Comparison of ENCODE assay signal across 20 cellular contexts in genomic region chr11:33659370-33660139, GRCh38. TPM values are rescaled to one million over a fixed set of nuclear protein-coding genes. Genes with fewer than 3 reads are reported as not detected.
DNase-seq lines count a peak whose midpoint lies in the region; FAIRE-seq and TF ChIP-seq lines count a peak whose summit lies in the region.
"Had no signal": no experiment of that assay in that cellular context is flagged by ENCODE, and none has a peak within 500 bp of the region (broad histone marks: within the 10 kb centered on the region; RNA-seq: fewer than 3 reads in every experiment).

No MANE protein-coding gene starts in this region.

- H3K79me1 ChIP-seq in neuronal stem cell (ENCODE audit: low read depth, low read length) = no peaks in the 10 kb centered on the region

- H3K9me3 ChIP-seq in Karpas-422 (ENCODE audit: low read length) = no peaks in the 10 kb centered on the region
- H3K9me3 ChIP-seq in neuronal stem cell (replicated peaks in 1 of 2; ENCODE audit: control insufficient read depth in 2 of 2, insufficient read depth in 1 of 2, low read depth in 1 of 2, low read length in 2 of 2) = peaks cover 0 to 3% of the 10 kb centered on the region in 2 donors
- H3K9me3 ChIP-seq in vagina = no peaks in the 10 kb centered on the region
- H3K9me3 ChIP-seq: Caco-2, HAP-1 had no signal

- H3K23ac ChIP-seq in neuronal stem cell (ENCODE audit: low read depth, low read length, poor library complexity) = peak overlapping the region; percentile 39

- no peak overlapping the region for H2BK15ac ChIP-seq in neuronal stem cell (ENCODE audit: low read length)

- no peak overlapping the region for H4K8ac ChIP-seq in neuronal stem cell (ENCODE audit: low read depth, low read length)

- H3K4me3 ChIP-seq in Karpas-422 (ENCODE audit: low read length) (no peak overlapping the region), neuronal stem cell (ENCODE audit: low read length in 2 of 2) (no peak overlapping the region), vagina (no peak overlapping the region)
- H3K4me3 ChIP-seq: GM23338, HAP-1 had no signal

- H2BK5ac ChIP-seq in neuronal stem cell (ENCODE audit: low read length) = no peak overlapping the region

- no peak overlapping the region for H2BK120ac ChIP-seq in neuronal stem cell (ENCODE audit: low read depth, low read length)

- H3K4me1 ChIP-seq in Karpas-422 (ENCODE audit: low read length) (no peaks in the 10 kb centered on the region), neuronal stem cell (ENCODE audit: control insufficient read depth in 2 of 2, insufficient read depth in 1 of 2, low read depth in 1 of 2, low read length in 2 of 2) (no peaks in the 10 kb centered on the region), vagina (no peaks in the 10 kb centered on the region)
- H3K4me1 ChIP-seq: Caco-2 had no signal

- no peaks in the 10 kb centered on the region for H3K79me2 ChIP-seq in Karpas-422 (ENCODE audit: low read length)

- H4K20me1 ChIP-seq in Karpas-422 (ENCODE audit: insufficient read depth, low read depth, low read length) = no peaks in the 10 kb centered on the region

- DNase-seq in GM12892 (ENCODE audit: insufficient read length) = no peak
- DNase-seq in Karpas-422 = peak; percentile 6
- DNase-seq in neuronal stem cell (ENCODE audit: low spot score) = no peak
- peak; percentile 28 to 60 for DNase-seq in vagina (ENCODE audit: extremely low spot score in 2 of 2)
- DNase-seq in posterior vena cava (ENCODE audit: low spot score) = no peak
- DNase-seq in NCI-H2081 (lab: John Stamatoyannopoulos, UW) = no peak
- DNase-seq: C1 segment of cervical spinal cord; Caco-2; CD4-positive, alpha-beta memory T cell; DMS153; DND-41; HFFc6 had no signal

- no peak overlapping the region for H3K14ac ChIP-seq in neuronal stem cell (ENCODE audit: low read length)

- H3K36me3 ChIP-seq in Karpas-422 (ENCODE audit: insufficient read depth, low read length) (no peaks in the 10 kb centered on the region), neuronal stem cell (replicated peaks in 1 of 2; ENCODE audit: control insufficient read depth in 2 of 2, insufficient read depth in 2 of 2, low read length in 2 of 2) (peaks cover 0 to 1% of the 10 kb centered on the region in 2 donors), vagina (no peaks in the 10 kb centered on the region)
- H3K36me3 ChIP-seq: HAP-1 had no signal

- H4K91ac ChIP-seq in neuronal stem cell (ENCODE audit: low read depth, low read length, poor library complexity) = no peak overlapping the region

- H3K9ac ChIP-seq in Karpas-422 (ENCODE audit: low read length) = no peak overlapping the region
- no peak overlapping the region for H3K9ac ChIP-seq in neuronal stem cell (ENCODE audit: low read depth, low read length, poor library complexity)

- intact Hi-C loops in vagina (cut with DNase I) = no loop called here
- intact Hi-C loops in posterior vena cava (cut with DNase I) = no loop called here

- WGBS in neuronal stem cell (ENCODE audit: extremely low coverage in 2 of 2, insufficient read length in 2 of 2, insufficient replicate concordance in 1 of 2), 2 donors = no CpG with 5 or more reads among the region's 5 CpGs

- H3K9me2 ChIP-seq in Karpas-422 (replicated peaks; ENCODE audit: insufficient read depth, low read length) = no peaks in the 10 kb centered on the region

- no peak overlapping the region for H3K27ac ChIP-seq in Karpas-422 (ENCODE audit: low read length)
- no peak overlapping the region for H3K27ac ChIP-seq in neuronal stem cell (replicated peaks; ENCODE audit: low read length)
- no peak overlapping the region for H3K27ac ChIP-seq in vagina

- H2BK12ac ChIP-seq in neuronal stem cell (ENCODE audit: low read length) = no peak overlapping the region

- no peak overlapping the region for H2AK5ac ChIP-seq in neuronal stem cell (ENCODE audit: low read depth, low read length)

- H2AFZ ChIP-seq in Karpas-422 (ENCODE audit: low read length) = no peak overlapping the region
- no peak overlapping the region for H2AFZ ChIP-seq in neuronal stem cell (ENCODE audit: low read length)
- H2AFZ ChIP-seq: GM23338 had no signal

- H3K4me2 ChIP-seq in Karpas-422 (ENCODE audit: low read depth, low read length, poor library complexity, severe bottlenecking) (no peak overlapping the region), neuronal stem cell (ENCODE audit: insufficient read depth, low read length, poor library complexity, severe bottlenecking) (no peak overlapping the region)
- H3K4me2 ChIP-seq: GM23338 had no signal

- no peak overlapping the region for H3K4ac ChIP-seq in neuronal stem cell (ENCODE audit: low read length)

- no peak overlapping the region for H3K18ac ChIP-seq in neuronal stem cell (ENCODE audit: low read length)

- FAIRE-seq in GM12892 (lab: Jason Lieb, UNC) = peak; percentile 36
- FAIRE-seq: G401.6, GM18507 had no signal

- H3K27me3 ChIP-seq in Karpas-422 (ENCODE audit: low read length) (no peaks in the 10 kb centered on the region), neuronal stem cell (ENCODE audit: control insufficient read depth in 3 of 3, insufficient read depth in 3 of 3, low read depth in 1 of 3, low read length in 3 of 3) (no peaks in the 10 kb centered on the region), vagina (no peaks in the 10 kb centered on the region)

- TF ChIP-seq POLR2A in GM12892 (IDR thresholded peaks at IDR 0.05; ENCODE audit: low read depth, low read length) = no peak
- no peak for TF ChIP-seq POLR2A in vagina (IDR thresholded peaks at IDR 0.05)

- no peak for TF ChIP-seq CTCF in vagina (IDR thresholded peaks at IDR 0.05)

RNA-seq across cellular contexts. Expression of gene C11orf91, which starts 41.1 kb away (rescaled TPM):
- not detected for polyA plus RNA-seq in GM12892 (2012; ENCODE audit: missing spikeins)
- total RNA-seq in Karpas-422 (2014; rRNA removed; shearing (Covaris generic); ENCODE audit: low replicate concordance) = not detected in 2 replicates
- 0.47 TPM for polyA plus RNA-seq in neuronal stem cell (2013, experiment 1 of 2)
- 0.30 TPM for polyA plus RNA-seq in neuronal stem cell (2013, experiment 2 of 2)
- total RNA-seq in vagina (not detected), posterior vena cava (1 to 10 TPM; 1.3 to 2.2 TPM)
- total RNA-seq: A172, A673, Caco-2, GM23338, H4 had no signal
- polyA plus RNA-seq: BJ; CD4-positive, alpha-beta memory T cell; GM23338 had no signal

Comparison
In these comparisons a context has a peak if more than half of its experiments do, and no peak if none do; other contexts are left out.
1. DNase-seq: peak in Karpas-422 (single experiment) and vagina (2 of 2); none in GM12892 (single experiment), neuronal stem cell (single experiment), posterior vena cava (single experiment) and NCI-H2081 (0 of 2).